ENCODE assay signal across 9 cellular contexts in genomic region chr12:122835693-122836026, GRCh38. TPM values are rescaled to one million over a fixed set of nuclear protein-coding genes. Genes with fewer than 3 reads are reported as not detected.
DNase-seq lines count a peak whose midpoint lies in the region; ATAC-seq and FAIRE-seq lines count a peak whose summit lies in the region.
"Had no signal": no experiment of that assay in that cellular context is flagged by ENCODE, and none has a peak within 500 bp of the region (broad histone marks: within the 10 kb centered on the region; RNA-seq: fewer than 3 reads in every experiment).

No MANE protein-coding gene starts in this region.

- no peak overlapping the region for H3K4me3 Mint-ChIP-seq in activated naive CD8-positive, alpha-beta T cell treated with anti-CD3 and anti-CD28 coated beads, Interleukin-2, amount 10 ng/mL, durations not matched to agents 7 days and 5 days
- H3K4me3 Mint-ChIP-seq in immature natural killer cell: peak overlapping the region in 2 of 5 donors; percentile 93 to 97

- peaks cover 4 to 6% of the 10 kb centered on the region in 2 donors for H3K4me1 ChIP-seq in small intestine (ENCODE audit: control insufficient read depth in 2 of 2, insufficient read depth in 1 of 2, low read depth in 1 of 2, low read length in 1 of 2)

- no peaks in the 10 kb centered on the region for H3K9me3 ChIP-seq in small intestine (ENCODE audit: control insufficient read depth, low read depth)

- no peak overlapping the region for H3K27ac Mint-ChIP-seq in activated naive CD8-positive, alpha-beta T cell treated with anti-CD3 and anti-CD28 coated beads, Interleukin-2, amount 10 ng/mL, durations not matched to agents 7 days and 5 days
- H3K27ac Mint-ChIP-seq in immature natural killer cell: peak overlapping the region in 1 of 6 donors; percentile 94

- H3K4me1 Mint-ChIP-seq in activated naive CD8-positive, alpha-beta T cell treated with anti-CD3 and anti-CD28 coated beads, Interleukin-2, amount 10 ng/mL, durations not matched to agents 7 days and 5 days: peaks cover 31% of the 10 kb centered on the region
- H3K4me1 Mint-ChIP-seq in immature natural killer cell: peaks cover 45 to 52% of the 10 kb centered on the region in 2 donors

- no peaks in the 10 kb centered on the region for H3K9me3 Mint-ChIP-seq in activated naive CD8-positive, alpha-beta T cell treated with anti-CD3 and anti-CD28 coated beads, Interleukin-2, amount 10 ng/mL, durations not matched to agents 7 days and 5 days
- H3K9me3 Mint-ChIP-seq in immature natural killer cell: no peaks in the 10 kb centered on the region
- H3K9me3 Mint-ChIP-seq: stimulated activated naive CD8-positive, alpha-beta T cell treated with anti-CD3 and anti-CD28 coated beads, Interleukin-15, Interleukin-2, amounts not matched to agents 100 ng/mL and 50 ng/mL, for 24 hours had no signal

- H3K27me3 ChIP-seq in small intestine (ENCODE audit: control insufficient read depth in 2 of 2, insufficient read depth in 2 of 2, low read length in 2 of 2): no peaks in the 10 kb centered on the region

- WGBS in small intestine, 3 donors: 0 to 1% methylated on average over 22 to 52 of the region's 52 CpGs; no CpG with 5 or more reads in 1 of the 3 donors

- ATAC-seq in activated naive CD8-positive, alpha-beta T cell treated with anti-CD3 and anti-CD28 coated beads, Interleukin-2, amount 10 ng/mL, durations not matched to agents 7 days and 5 days (ENCODE audit: low read depth): peak; percentile 65
- ATAC-seq in sciatic nerve: no peak

- POLR2A ChIA-PET in activated naive CD8-positive, alpha-beta T cell treated with anti-CD3 and anti-CD28 coated beads, Interleukin-2, amount 10 ng/mL, durations not matched to agents 7 days and 5 days (lab: Charles Lee): interaction anchor here (0.6 to 1.5 kb wide), 7 partner anchors 11 to 397 kb away, joined by 3 to 6 read pairs (median 5); partner anchors contain the start of genes MPHOSPH9, MTRFR and OGFOD2

- H3K27ac ChIP-seq in small intestine (ENCODE audit: low read depth in 1 of 2, low read length in 1 of 2): peak overlapping the region; percentile 87 to 91

- no peak for FAIRE-seq in small intestine (lab: Jason Lieb, UNC)

- no peaks in the 10 kb centered on the region for H3K36me3 ChIP-seq in small intestine (ENCODE audit: control insufficient read depth in 2 of 2, insufficient read depth in 2 of 2, low read length in 2 of 2)

- H3K27me3 Mint-ChIP-seq in activated naive CD8-positive, alpha-beta T cell treated with anti-CD3 and anti-CD28 coated beads, Interleukin-2, amount 10 ng/mL, durations not matched to agents 7 days and 5 days: peaks cover 17% of the 10 kb centered on the region
- peaks cover 10 to 12% (median 11%) of the 10 kb centered on the region in 3 donors for H3K27me3 Mint-ChIP-seq in immature natural killer cell (ENCODE audit: low read depth in 3 of 3)

- intact Hi-C loops in sciatic nerve (cut with DNase I): no loop called here

- DNase-seq in DMS53 (lab: John Stamatoyannopoulos, UW) (peak; percentile 80), DMS53 treated with DMSO at 0.1 percent for 48 hours (lab: John Stamatoyannopoulos, UW; ENCODE audit: unreplicated experiment) (no peak), HT-29 (ENCODE audit: low spot score) (peak; percentile 27), small intestine (peak; percentile 26), sciatic nerve (ENCODE audit: low spot score) (no peak), immature natural killer cell (no peak)
- DNase-seq in activated naive CD8-positive, alpha-beta T cell treated with anti-CD3 and anti-CD28 coated beads, Interleukin-2, amount 10 ng/mL, durations not matched to agents 7 days and 5 days: peak; percentile 67

- H3K4me3 ChIP-seq in iPS-11a (ENCODE audit: low read depth, low read length): peak overlapping the region; percentile 62
- H3K4me3 ChIP-seq in small intestine (ENCODE audit: low read depth in 1 of 2, low read length in 2 of 2): peak overlapping the region; percentile 89 to 94

- H3K36me3 Mint-ChIP-seq in activated naive CD8-positive, alpha-beta T cell treated with anti-CD3 and anti-CD28 coated beads, Interleukin-2, amount 10 ng/mL, durations not matched to agents 7 days and 5 days: no peaks in the 10 kb centered on the region
- H3K36me3 Mint-ChIP-seq in immature natural killer cell: no peaks in the 10 kb centered on the region

RNA-seq across cellular contexts. Expression of gene HIP1R, which starts 0.4 kb away (rescaled TPM):
- 109 and 131 TPM in 2 replicates for total RNA-seq in HT-29 (2014; rRNA removed; shearing (Covaris generic))
- 10 to 100 TPM; 54.7 to 57.8 TPM for total RNA-seq in activated naive CD8-positive, alpha-beta T cell treated with anti-CD3 and anti-CD28 coated beads, Interleukin-2, amount 10 ng/mL, durations not matched to agents 7 days and 5 days
- polyA plus RNA-seq in small intestine (100 to 1,000 TPM in 2 of 3 donors, 10 to 100 TPM in 1; 71.2 to 284 (median 126) TPM), immature natural killer cell (10 to 100 TPM in 1 of 3 donors, 1 to 10 TPM in 2; 4.4 to 14.6 (median 5.1) TPM)
- total RNA-seq in sciatic nerve: 14.3 TPM

Comparison
In these comparisons a context has a peak if more than half of its experiments do, and no peak if none do; other contexts are left out.
1. DNase-seq: peak in DMS53 (single experiment), HT-29 (single experiment), activated naive CD8-positive, alpha-beta T cell treated with anti-CD3 and anti-CD28 coated beads, Interleukin-2, amount 10 ng/mL, durations not matched to agents 7 days and 5 days (single experiment) and small intestine (single experiment); none in DMS53 treated with DMSO at 0.1 percent for 48 hours (single experiment), sciatic nerve (single experiment) and immature natural killer cell (0 of 3).